Comparison of ENCODE assay signal across 17 cellular contexts in genomic region chr6:167319856-167320733, GRCh38. TPM values are rescaled to one million over a fixed set of nuclear protein-coding genes. Genes with fewer than 3 reads are reported as not detected.
"Had no signal": no experiment of that assay in that cellular context is flagged by ENCODE, and none has a peak within 500 bp of the region (broad histone marks: within the 10 kb centered on the region; RNA-seq: fewer than 3 reads in every experiment).

No MANE protein-coding gene starts in this region.

RNA-seq across cellular contexts. Expression of gene TTLL2, which starts 4.8 kb away (rescaled TPM):
- total RNA-seq: activated CD8-positive, alpha-beta memory T cell treated with anti-CD3 and anti-CD28 coated beads for 36 hours; activated T-cell treated with anti-CD3 and anti-CD28 coated beads, Interleukin-2, amount 50 U/mL, for 72 hours; ascending aorta; chondrocyte; esophagus squamous epithelium; fibroblast of villous mesenchyme; glomerular endothelial cell; hepatocyte; left cardiac atrium; lung microvascular endothelial cell; neural crest cell; omental fat pad; progenitor cell of endocrine pancreas; right atrium auricular region; skeletal muscle tissue; T-helper 2 cell treated with Interferon-gamma antibody and Interleukin-4, amounts not matched to agents 100 ng/mL and 5 ng/mL, for 36 hours; uterus had no signal

RNA-seq across cellular contexts. Expression of gene UNC93A, which starts 29.0 kb away (rescaled TPM):
- total RNA-seq: activated CD8-positive, alpha-beta memory T cell treated with anti-CD3 and anti-CD28 coated beads for 36 hours; activated T-cell treated with anti-CD3 and anti-CD28 coated beads, Interleukin-2, amount 50 U/mL, for 72 hours; ascending aorta; chondrocyte; fibroblast of villous mesenchyme; glomerular endothelial cell; left cardiac atrium; lung microvascular endothelial cell; neural crest cell; omental fat pad; right atrium auricular region; skeletal muscle tissue; T-helper 2 cell treated with Interferon-gamma antibody and Interleukin-4, amounts not matched to agents 100 ng/mL and 5 ng/mL, for 36 hours had no signal
